1 cellular context compared by ENCODE assay signal in the genomic region with DNA sequence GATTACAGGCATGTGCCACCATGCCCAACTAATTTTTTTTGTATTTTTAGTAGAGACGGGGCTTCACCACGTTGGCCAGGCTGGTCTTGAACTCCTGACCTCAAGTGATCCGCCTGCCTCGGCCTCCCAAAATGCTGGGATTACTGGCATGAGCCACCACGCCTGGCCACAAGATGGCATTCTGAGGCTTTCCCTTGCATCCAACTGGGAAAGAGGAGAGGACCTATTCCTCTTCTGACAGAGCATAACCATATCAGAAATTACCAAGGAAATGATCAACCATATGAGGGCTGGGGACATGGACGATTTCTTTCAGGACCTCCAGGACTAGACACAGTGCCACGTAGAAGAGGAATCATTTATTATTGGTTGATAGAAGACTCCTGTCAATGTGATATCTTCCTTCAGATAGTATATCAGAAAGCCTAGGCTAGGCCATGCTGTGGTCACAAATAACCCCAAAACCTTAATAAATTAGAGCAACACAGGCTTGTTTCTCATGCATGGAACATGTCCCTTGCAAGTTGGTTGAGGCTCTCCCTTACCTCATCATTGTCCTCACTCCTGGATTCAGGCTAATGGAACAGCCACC.
TF ChIP-seq lines count a peak whose summit lies in the region.

No MANE protein-coding gene starts in this region.

TF ChIP-seq in HEK293, 187 proteins besides CTCF, POLR2A, EP300 and RAD21 (continued from another document):
- no peak for TF ChIP-seq AEBP2 (tag by site-specific recombination; IDR thresholded peaks at IDR 0.05; ENCODE audit: borderline replicate concordance)
- no peak for TF ChIP-seq KLF1 (tag by site-specific recombination; IDR thresholded peaks at IDR 0.05)
- TF ChIP-seq TSHZ1 (tag by site-specific recombination; IDR thresholded peaks at IDR 0.05; ENCODE audit: borderline replicate concordance) = no peak
- TF ChIP-seq SP3 (tag by site-specific recombination; IDR thresholded peaks at IDR 0.05) = no peak
- TF ChIP-seq ZNF324 (tag by site-specific recombination; IDR thresholded peaks at IDR 0.05) = no peak
- TF ChIP-seq ZNF138 (tag by site-specific recombination; IDR thresholded peaks at IDR 0.05; ENCODE audit: borderline replicate concordance) = no peak
- no peak for TF ChIP-seq ZNF335 (tag by site-specific recombination; conservative IDR thresholded peaks at IDR 0.05)
- peak; percentile 81 for TF ChIP-seq ZBTB17 (tag by site-specific recombination; IDR thresholded peaks at IDR 0.05)
- no peak for TF ChIP-seq ZNF266 (tag by site-specific recombination; IDR thresholded peaks at IDR 0.05; ENCODE audit: low read depth)
- no peak for TF ChIP-seq ZNF555 (tag by site-specific recombination; conservative IDR thresholded peaks at IDR 0.05)
- no peak for TF ChIP-seq ZNF658 (tag by site-specific recombination; IDR thresholded peaks at IDR 0.05)
- no peak for TF ChIP-seq ZNF747 (tag by site-specific recombination; IDR thresholded peaks at IDR 0.05)
- TF ChIP-seq ZNF654 (tag by site-specific recombination; IDR thresholded peaks at IDR 0.05; ENCODE audit: low read depth) = peak; percentile 82
- no peak for TF ChIP-seq ZNF302 (tag by site-specific recombination; IDR thresholded peaks at IDR 0.05; ENCODE audit: low read depth)
- no peak for TF ChIP-seq ZSCAN23 (tag by site-specific recombination; IDR thresholded peaks at IDR 0.05)
- TF ChIP-seq ZNF623 (tag by site-specific recombination; IDR thresholded peaks at IDR 0.05) = no peak
- no peak for TF ChIP-seq BCL11A (tag by site-specific recombination; IDR thresholded peaks at IDR 0.05; ENCODE audit: low read depth)
- TF ChIP-seq ZNF184 (tag by site-specific recombination; IDR thresholded peaks at IDR 0.05) = no peak
- TF ChIP-seq PRDM4 (tag by site-specific recombination; IDR thresholded peaks at IDR 0.05) = no peak
- no peak for TF ChIP-seq ZNF473 (tag by site-specific recombination; IDR thresholded peaks at IDR 0.05)
- TF ChIP-seq ZNF274 (IDR thresholded peaks at IDR 0.05; ENCODE audit: low read length) = no peak
- no peak for TF ChIP-seq ZNF274 (tag by site-specific recombination; IDR thresholded peaks at IDR 0.05; ENCODE audit: borderline replicate concordance)
- no peak for TF ChIP-seq ZNF664 (tag by site-specific recombination; IDR thresholded peaks at IDR 0.05)
- TF ChIP-seq ZBTB48 (tag by site-specific recombination; IDR thresholded peaks at IDR 0.05) = no peak
- TF ChIP-seq, protein P1, sequence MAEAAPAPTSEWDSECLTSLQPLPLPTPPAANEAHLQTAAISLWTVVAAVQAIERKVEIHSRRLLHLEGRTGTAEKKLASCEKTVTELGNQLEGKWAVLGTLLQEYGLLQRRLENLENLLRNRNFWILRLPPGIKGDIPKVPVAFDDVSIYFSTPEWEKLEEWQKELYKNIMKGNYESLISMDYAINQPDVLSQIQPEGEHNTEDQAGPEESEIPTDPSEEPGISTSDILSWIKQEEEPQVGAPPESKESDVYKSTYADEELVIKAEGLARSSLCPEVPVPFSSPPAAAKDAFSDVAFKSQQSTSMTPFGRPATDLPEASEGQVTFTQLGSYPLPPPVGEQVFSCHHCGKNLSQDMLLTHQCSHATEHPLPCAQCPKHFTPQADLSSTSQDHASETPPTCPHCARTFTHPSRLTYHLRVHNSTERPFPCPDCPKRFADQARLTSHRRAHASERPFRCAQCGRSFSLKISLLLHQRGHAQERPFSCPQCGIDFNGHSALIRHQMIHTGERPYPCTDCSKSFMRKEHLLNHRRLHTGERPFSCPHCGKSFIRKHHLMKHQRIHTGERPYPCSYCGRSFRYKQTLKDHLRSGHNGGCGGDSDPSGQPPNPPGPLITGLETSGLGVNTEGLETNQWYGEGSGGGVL (tag by site-specific recombination; IDR thresholded peaks at IDR 0.05) = no peak
- TF ChIP-seq KLF16 (tag by site-specific recombination; IDR thresholded peaks at IDR 0.05) = no peak
- TF ChIP-seq ZFP37 (tag by site-specific recombination; IDR thresholded peaks at IDR 0.05) = 0 out of 2 replicates have a peak, but pooled peaks have one; percentile 33
- TF ChIP-seq, protein P2, sequence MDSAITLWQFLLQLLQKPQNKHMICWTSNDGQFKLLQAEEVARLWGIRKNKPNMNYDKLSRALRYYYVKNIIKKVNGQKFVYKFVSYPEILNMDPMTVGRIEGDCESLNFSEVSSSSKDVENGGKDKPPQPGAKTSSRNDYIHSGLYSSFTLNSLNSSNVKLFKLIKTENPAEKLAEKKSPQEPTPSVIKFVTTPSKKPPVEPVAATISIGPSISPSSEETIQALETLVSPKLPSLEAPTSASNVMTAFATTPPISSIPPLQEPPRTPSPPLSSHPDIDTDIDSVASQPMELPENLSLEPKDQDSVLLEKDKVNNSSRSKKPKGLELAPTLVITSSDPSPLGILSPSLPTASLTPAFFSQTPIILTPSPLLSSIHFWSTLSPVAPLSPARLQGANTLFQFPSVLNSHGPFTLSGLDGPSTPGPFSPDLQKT (IDR thresholded peaks at IDR 0.05; ENCODE audit: borderline replicate concordance, low read depth, low read length) = no peak
- no peak for TF ChIP-seq ZFP41 (tag by site-specific recombination; IDR thresholded peaks at IDR 0.05; ENCODE audit: borderline replicate concordance)
- TF ChIP-seq ZNF544 (tag by site-specific recombination; IDR thresholded peaks at IDR 0.05) = no peak
- TF ChIP-seq ZSCAN30 (tag by site-specific recombination; IDR thresholded peaks at IDR 0.05) = 0 out of 2 replicates have a peak, but pooled peaks have one; percentile 30
- no peak for TF ChIP-seq ZNF404 (tag by site-specific recombination; IDR thresholded peaks at IDR 0.05)
- TF ChIP-seq ZIC2 (tag by site-specific recombination; IDR thresholded peaks at IDR 0.05) = no peak
- no peak for TF ChIP-seq KLF9 (tag by site-specific recombination; IDR thresholded peaks at IDR 0.05; ENCODE audit: low read depth)
- TF ChIP-seq, protein P3, sequence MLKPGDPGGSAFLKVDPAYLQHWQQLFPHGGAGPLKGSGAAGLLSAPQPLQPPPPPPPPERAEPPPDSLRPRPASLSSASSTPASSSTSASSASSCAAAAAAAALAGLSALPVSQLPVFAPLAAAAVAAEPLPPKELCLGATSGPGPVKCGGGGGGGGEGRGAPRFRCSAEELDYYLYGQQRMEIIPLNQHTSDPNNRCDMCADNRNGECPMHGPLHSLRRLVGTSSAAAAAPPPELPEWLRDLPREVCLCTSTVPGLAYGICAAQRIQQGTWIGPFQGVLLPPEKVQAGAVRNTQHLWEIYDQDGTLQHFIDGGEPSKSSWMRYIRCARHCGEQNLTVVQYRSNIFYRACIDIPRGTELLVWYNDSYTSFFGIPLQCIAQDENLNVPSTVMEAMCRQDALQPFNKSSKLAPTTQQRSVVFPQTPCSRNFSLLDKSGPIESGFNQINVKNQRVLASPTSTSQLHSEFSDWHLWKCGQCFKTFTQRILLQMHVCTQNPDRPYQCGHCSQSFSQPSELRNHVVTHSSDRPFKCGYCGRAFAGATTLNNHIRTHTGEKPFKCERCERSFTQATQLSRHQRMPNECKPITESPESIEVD (tag by site-specific recombination; IDR thresholded peaks at IDR 0.05) = no peak
